In the genomic region with DNA sequence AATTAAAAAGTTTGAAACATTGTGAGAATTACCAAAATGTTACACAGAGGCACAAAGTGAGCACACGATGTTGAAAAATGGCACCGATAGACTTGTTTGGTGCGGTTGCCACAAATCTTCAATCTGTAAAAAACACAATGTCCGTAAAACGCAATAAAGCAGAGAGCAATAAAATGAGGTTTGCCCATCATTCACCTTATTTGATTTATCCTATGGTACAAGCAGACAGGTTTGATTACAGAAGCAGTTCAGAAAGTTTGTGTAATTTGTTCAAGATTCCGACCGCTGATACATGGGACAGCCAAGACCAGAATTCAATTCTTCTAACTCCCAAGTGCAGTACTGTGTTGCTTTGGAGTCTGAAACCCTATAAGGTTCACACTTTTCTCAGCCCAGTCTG, we compare ENCODE assay signal across 21 cellular contexts.
DNase-seq lines count a peak whose midpoint lies in the region; ATAC-seq and TF ChIP-seq lines count a peak whose summit lies in the region.
"Had no signal": no experiment of that assay in that cellular context is flagged by ENCODE, and none has a peak within 500 bp of the region (broad histone marks: within the 10 kb centered on the region; RNA-seq: fewer than 3 reads in every experiment).

No MANE protein-coding gene starts in this region.

- H3K36me3 ChIP-seq in GM23338 (ENCODE audit: insufficient read depth): no peaks in the 10 kb centered on the region
- H3K36me3 ChIP-seq: BLaER1 treated with 17β-estradiol and CSF1 and Interleukin-3, amounts not matched to agents 10 nM and 100 nM had no signal

- H3K27ac Mint-ChIP-seq in GM23338: no peak overlapping the region
- H3K27ac Mint-ChIP-seq in T-helper 17 cell: peak overlapping the region; percentile 12
- no peak overlapping the region for H3K27ac Mint-ChIP-seq in activated naive CD4-positive, alpha-beta T cell treated with anti-CD3 and anti-CD28 coated beads, Interleukin-2, amount 50 U/mL, for 72 hours
- H3K27ac Mint-ChIP-seq: B cell; CD8-positive, alpha-beta memory T cell; HFFc6 had no signal

- intact Hi-C loops in left colon (cut with DNase I, micrococcal nuclease): no loop called here

- peaks cover 4% of the 10 kb centered on the region; the same call in 1 of the 3 replicates for H3K9me3 Mint-ChIP-seq in GM23338
- peaks cover 0 to 4% of the 10 kb centered on the region in 2 donors for H3K9me3 Mint-ChIP-seq in activated naive CD4-positive, alpha-beta T cell treated with anti-CD3 and anti-CD28 coated beads, Interleukin-2, amount 50 U/mL, for 72 hours

- DNase-seq in GM23338 (ENCODE audit: low spot score) (no peak), T-helper 17 cell (no peak), left colon (no peak), UCSD-AML1 (lab: John Stamatoyannopoulos, UW; ENCODE audit: unreplicated experiment) (no peak), NCI-H2029 (lab: John Stamatoyannopoulos, UW) (no peak), H4 (ENCODE audit: low spot score) (no peak)
- DNase-seq in activated naive CD4-positive, alpha-beta T cell treated with anti-CD3 and anti-CD28 coated beads, Interleukin-2, amount 50 U/mL, for 72 hours (ENCODE audit: low spot score in 2 of 2): no peak
- DNase-seq: 8988T, COR-L47, DMS 273 treated with DMSO at 0.1 percent for 48 hours, DMS53, DND-41, EL, H7, HFFc6 had no signal

- no peak for TF ChIP-seq CTCF in GM23338 (conservative IDR thresholded peaks at IDR 0.05; ENCODE audit: low read depth in 2 of 2)

- no peaks in the 10 kb centered on the region for H4K20me1 ChIP-seq in GM23338 (replicated peaks; ENCODE audit: insufficient read depth)
- H4K20me1 ChIP-seq: BLaER1 treated with 17β-estradiol and CSF1 and Interleukin-3, amounts not matched to agents 10 nM and 100 nM had no signal

- no peak overlapping the region for H3K4me3 Mint-ChIP-seq in GM23338
- no peak overlapping the region for H3K4me3 Mint-ChIP-seq in T-helper 17 cell
- H3K4me3 Mint-ChIP-seq: B cell; CD8-positive, alpha-beta memory T cell; HFFc6 had no signal

- H3K36me3 Mint-ChIP-seq in GM23338 (ENCODE audit: low read depth) (no peaks in the 10 kb centered on the region), T-helper 17 cell (ENCODE audit: low read depth) (no peaks in the 10 kb centered on the region)
- H3K36me3 Mint-ChIP-seq in activated naive CD4-positive, alpha-beta T cell treated with anti-CD3 and anti-CD28 coated beads, Interleukin-2, amount 50 U/mL, for 72 hours: no peaks in the 10 kb centered on the region
- H3K36me3 Mint-ChIP-seq: CD8-positive, alpha-beta memory T cell had no signal

- H3K27me3 ChIP-seq in GM23338 (ENCODE audit: insufficient read depth): no peaks in the 10 kb centered on the region
- H3K27me3 ChIP-seq: BLaER1 treated with 17β-estradiol and CSF1 and Interleukin-3, amounts not matched to agents 10 nM and 100 nM had no signal

- H2AFZ ChIP-seq in GM23338: no peak overlapping the region

- no peaks in the 10 kb centered on the region for H3F3A ChIP-seq in GM23338 (replicated peaks; ENCODE audit: low read depth)

- peaks cover 15% of the 10 kb centered on the region for H3K4me1 ChIP-seq in GM23338 (ENCODE audit: insufficient read depth)

- H3K4me2 ChIP-seq in GM23338: peak overlapping the region; percentile 41

- no peak overlapping the region for H3K4me3 ChIP-seq in GM23338
- H3K4me3 ChIP-seq: BLaER1 treated with 17β-estradiol and CSF1 and Interleukin-3, amounts not matched to agents 10 nM and 100 nM; GM12878 had no signal

- H3K27ac ChIP-seq in GM23338 (ENCODE audit: low read depth): no peak overlapping the region
- H3K27ac ChIP-seq: BLaER1 treated with 17β-estradiol and CSF1 and Interleukin-3, amounts not matched to agents 10 nM and 100 nM; HL-60 had no signal

- no peaks in the 10 kb centered on the region for H3K9me3 ChIP-seq in T-helper 17 cell (ENCODE audit: control insufficient read depth, low read length, poor library complexity, severe bottlenecking)

- no peak for ATAC-seq in GM23338
- no peak for ATAC-seq in T-helper 17 cell
- peak; percentile 76 for ATAC-seq in left colon
- ATAC-seq in activated naive CD4-positive, alpha-beta T cell treated with anti-CD3 and anti-CD28 coated beads, Interleukin-2, amount 50 U/mL, for 72 hours: no peak
- ATAC-seq: GM12878, HCT116 had no signal

- no peaks in the 10 kb centered on the region for H3K27me3 Mint-ChIP-seq in GM23338 (ENCODE audit: insufficient read depth, low read depth, poor library complexity)
- H3K27me3 Mint-ChIP-seq in T-helper 17 cell: no peaks in the 10 kb centered on the region
- H3K27me3 Mint-ChIP-seq: B cell had no signal

- peaks cover 33% of the 10 kb centered on the region for H3K9me2 ChIP-seq in GM23338 (ENCODE audit: insufficient read depth)

- peaks cover 18% of the 10 kb centered on the region for H3K4me1 Mint-ChIP-seq in GM23338
- peaks cover 3% of the 10 kb centered on the region for H3K4me1 Mint-ChIP-seq in T-helper 17 cell
- H3K4me1 Mint-ChIP-seq: B cell; CD8-positive, alpha-beta memory T cell had no signal

- H3K79me2 ChIP-seq in GM23338 (replicated peaks; ENCODE audit: insufficient read depth): no peaks in the 10 kb centered on the region

TF ChIP-seq in GM23338, 12 proteins besides CTCF, POLR2A, EP300 and RAD21:
- no peak for TF ChIP-seq POLR2AphosphoS5 (IDR thresholded peaks at IDR 0.05; ENCODE audit: low read depth)
- TF ChIP-seq, protein P1, sequence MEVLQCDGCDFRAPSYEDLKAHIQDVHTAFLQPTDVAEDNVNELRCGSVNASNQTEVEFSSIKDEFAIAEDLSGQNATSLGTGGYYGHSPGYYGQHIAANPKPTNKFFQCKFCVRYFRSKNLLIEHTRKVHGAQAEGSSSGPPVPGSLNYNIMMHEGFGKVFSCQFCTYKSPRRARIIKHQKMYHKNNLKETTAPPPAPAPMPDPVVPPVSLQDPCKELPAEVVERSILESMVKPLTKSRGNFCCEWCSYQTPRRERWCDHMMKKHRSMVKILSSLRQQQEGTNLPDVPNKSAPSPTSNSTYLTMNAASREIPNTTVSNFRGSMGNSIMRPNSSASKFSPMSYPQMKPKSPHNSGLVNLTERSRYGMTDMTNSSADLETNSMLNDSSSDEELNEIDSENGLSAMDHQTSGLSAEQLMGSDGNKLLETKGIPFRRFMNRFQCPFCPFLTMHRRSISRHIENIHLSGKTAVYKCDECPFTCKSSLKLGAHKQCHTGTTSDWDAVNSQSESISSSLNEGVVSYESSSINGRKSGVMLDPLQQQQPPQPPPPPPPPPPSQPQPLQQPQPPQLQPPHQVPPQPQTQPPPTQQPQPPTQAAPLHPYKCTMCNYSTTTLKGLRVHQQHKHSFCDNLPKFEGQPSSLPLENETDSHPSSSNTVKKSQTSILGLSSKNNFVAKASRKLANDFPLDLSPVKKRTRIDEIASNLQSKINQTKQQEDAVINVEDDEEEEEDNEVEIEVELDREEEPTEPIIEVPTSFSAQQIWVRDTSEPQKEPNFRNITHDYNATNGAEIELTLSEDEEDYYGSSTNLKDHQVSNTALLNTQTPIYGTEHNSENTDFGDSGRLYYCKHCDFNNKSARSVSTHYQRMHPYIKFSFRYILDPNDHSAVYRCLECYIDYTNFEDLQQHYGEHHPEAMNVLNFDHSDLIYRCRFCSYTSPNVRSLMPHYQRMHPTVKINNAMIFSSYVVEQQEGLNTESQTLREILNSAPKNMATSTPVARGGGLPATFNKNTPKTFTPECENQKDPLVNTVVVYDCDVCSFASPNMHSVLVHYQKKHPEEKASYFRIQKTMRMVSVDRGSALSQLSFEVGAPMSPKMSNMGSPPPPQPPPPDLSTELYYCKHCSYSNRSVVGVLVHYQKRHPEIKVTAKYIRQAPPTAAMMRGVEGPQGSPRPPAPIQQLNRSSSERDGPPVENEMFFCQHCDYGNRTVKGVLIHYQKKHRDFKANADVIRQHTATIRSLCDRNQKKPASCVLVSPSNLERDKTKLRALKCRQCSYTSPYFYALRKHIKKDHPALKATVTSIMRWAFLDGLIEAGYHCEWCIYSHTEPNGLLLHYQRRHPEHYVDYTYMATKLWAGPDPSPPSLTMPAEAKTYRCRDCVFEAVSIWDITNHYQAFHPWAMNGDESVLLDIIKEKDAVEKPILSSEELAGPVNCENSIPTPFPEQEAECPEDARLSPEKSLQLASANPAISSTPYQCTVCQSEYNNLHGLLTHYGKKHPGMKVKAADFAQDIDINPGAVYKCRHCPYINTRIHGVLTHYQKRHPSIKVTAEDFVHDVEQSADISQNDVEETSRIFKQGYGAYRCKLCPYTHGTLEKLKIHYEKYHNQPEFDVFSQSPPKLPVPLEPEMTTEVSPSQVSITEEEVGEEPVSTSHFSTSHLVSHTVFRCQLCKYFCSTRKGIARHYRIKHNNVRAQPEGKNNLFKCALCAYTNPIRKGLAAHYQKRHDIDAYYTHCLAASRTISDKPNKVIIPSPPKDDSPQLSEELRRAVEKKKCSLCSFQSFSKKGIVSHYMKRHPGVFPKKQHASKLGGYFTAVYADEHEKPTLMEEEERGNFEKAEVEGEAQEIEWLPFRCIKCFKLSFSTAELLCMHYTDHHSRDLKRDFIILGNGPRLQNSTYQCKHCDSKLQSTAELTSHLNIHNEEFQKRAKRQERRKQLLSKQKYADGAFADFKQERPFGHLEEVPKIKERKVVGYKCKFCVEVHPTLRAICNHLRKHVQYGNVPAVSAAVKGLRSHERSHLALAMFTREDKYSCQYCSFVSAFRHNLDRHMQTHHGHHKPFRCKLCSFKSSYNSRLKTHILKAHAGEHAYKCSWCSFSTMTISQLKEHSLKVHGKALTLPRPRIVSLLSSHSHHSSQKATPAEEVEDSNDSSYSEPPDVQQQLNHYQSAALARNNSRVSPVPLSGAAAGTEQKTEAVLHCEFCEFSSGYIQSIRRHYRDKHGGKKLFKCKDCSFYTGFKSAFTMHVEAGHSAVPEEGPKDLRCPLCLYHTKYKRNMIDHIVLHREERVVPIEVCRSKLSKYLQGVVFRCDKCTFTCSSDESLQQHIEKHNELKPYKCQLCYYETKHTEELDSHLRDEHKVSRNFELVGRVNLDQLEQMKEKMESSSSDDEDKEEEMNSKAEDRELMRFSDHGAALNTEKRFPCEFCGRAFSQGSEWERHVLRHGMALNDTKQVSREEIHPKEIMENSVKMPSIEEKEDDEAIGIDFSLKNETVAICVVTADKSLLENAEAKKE (CRISPR knock-in tag; IDR thresholded peaks at IDR 0.05): no peak
- TF ChIP-seq ZNF331 (CRISPR knock-in tag; IDR thresholded peaks at IDR 0.05; ENCODE audit: low read depth): no peak
- no peak for TF ChIP-seq ZNF114 (CRISPR knock-in tag; IDR thresholded peaks at IDR 0.05)
